Comparison of ENCODE assay signal across 22 cellular contexts in the genomic region with DNA sequence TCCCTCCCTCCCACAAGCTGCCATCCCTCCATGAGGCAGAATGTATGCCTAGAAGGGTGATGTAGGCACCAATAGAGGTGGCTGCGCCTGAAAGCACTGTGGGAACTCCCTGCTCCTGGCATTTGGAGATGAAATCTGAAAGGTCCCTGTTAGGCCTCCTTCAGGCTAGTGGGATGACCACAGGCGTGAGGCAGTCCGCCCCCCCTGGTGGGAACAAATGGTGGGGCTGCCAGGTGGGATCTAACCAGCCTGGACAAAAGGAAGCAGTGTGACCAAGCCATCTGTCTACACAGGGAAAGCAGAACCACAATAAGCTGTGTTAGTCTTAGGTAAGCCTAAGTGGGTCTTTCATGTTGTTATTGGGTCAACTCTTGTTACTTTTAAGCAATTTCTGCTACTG.
"Had no signal": no experiment of that assay in that cellular context is flagged by ENCODE, and none has a peak within 500 bp of the region (broad histone marks: within the 10 kb centered on the region; RNA-seq: fewer than 3 reads in every experiment).

No MANE protein-coding gene starts in this region.

- H3K4me2 ChIP-seq: KMS-11 had no signal

- H3K4me1 ChIP-seq: SJSA1 had no signal

- H3K36me3 Mint-ChIP-seq: IgD-negative memory B cell had no signal

- H3K4me3 ChIP-seq: K562, SJSA1, SK-N-MC had no signal

- ATAC-seq: K562 had no signal

- H3K36me3 ChIP-seq: SJSA1 had no signal

- H3K9ac ChIP-seq: KMS-11 had no signal

- H3K4me3 Mint-ChIP-seq: IgD-negative memory B cell had no signal

- H3K27ac ChIP-seq: KMS-11, SJSA1, SK-N-MC had no signal

- H3K27ac Mint-ChIP-seq: IgD-negative memory B cell had no signal

- H3K9me3 Mint-ChIP-seq: IgD-negative memory B cell had no signal

- H3K27me3 Mint-ChIP-seq: IgD-negative memory B cell had no signal

- DNase-seq: Kasumi-1, MM.1S, NCI-H1092 treated with DMSO at 0.1 percent for 48 hours, NCI-H1436, NCI-H1694 treated with DMSO at 0.1 percent for 48 hours, NCI-H1930, NCI-H2081 treated with DMSO at 0.1 percent for 48 hours, NCI-H2171, NCI-H226, NCI-H446, NCI-H510A, NCI-H524 treated with DMSO at 0.1 percent for 48 hours, NCI-H69, NCI-H774, Right ventricle myocardium superior, RPMI8226, SIG-M5 had no signal

- H3K27me3 ChIP-seq: SJSA1 had no signal
